In the genomic region with DNA sequence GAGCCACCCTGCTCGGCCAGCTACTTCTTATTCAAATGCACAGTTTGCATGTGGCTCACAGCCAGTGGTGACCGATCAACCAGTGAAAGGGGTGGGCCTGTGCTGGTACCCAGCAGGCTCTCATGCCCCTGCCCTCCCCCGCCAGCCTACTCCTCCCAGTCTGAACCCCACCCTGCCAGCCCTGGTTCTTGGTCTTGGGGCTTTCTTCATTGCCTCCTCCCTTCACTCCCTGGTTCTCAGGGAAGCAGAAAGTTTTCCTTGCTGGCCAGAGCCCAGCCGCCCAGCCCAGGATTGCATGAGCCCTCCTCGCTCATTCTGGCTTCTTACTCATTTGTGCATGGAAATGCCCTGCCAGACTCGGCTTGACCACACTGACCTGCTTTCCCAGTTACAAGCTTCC, we compare ENCODE assay signal across 34 cellular contexts. TPM values are rescaled to one million over a fixed set of nuclear protein-coding genes. Genes with fewer than 3 reads are reported as not detected.
DNase-seq lines count a peak whose midpoint lies in the region; ATAC-seq and TF ChIP-seq lines count a peak whose summit lies in the region.
"Had no signal": no experiment of that assay in that cellular context is flagged by ENCODE, and none has a peak within 500 bp of the region (broad histone marks: within the 10 kb centered on the region; RNA-seq: fewer than 3 reads in every experiment).

No MANE protein-coding gene starts in this region.

- WGBS in endodermal cell (ENCODE audit: insufficient coverage in 1 of 2, insufficient read length in 1 of 2), 2 experiments, result 63 to 65% methylated on average over 4 to 6 of the region's 6 CpGs

- in situ Hi-C loops in brain microvascular endothelial cell (cut with HindIII; ENCODE audit: low pct_ligation_motif_present, low sequenced_read_pairs), result no loop called here

- H3K27me3 ChIP-seq in endodermal cell (ENCODE audit: control insufficient read depth, insufficient read depth, low read length, poor library complexity, severe bottlenecking) (no peaks in the 10 kb centered on the region), upper lobe of right lung (no peaks in the 10 kb centered on the region), brain microvascular endothelial cell (replicated peaks) (no peaks in the 10 kb centered on the region)
- H3K27me3 ChIP-seq: esophagus squamous epithelium, gastrocnemius medialis, ovary, right atrium auricular region had no signal

- no peak overlapping the region for H3K4me3 Mint-ChIP-seq in endodermal cell
- H3K4me3 Mint-ChIP-seq: activated naive CD8-positive, alpha-beta T cell treated with anti-CD3 and anti-CD28 coated beads, Interleukin-2, amount 50 U/mL, for 24 hours; brain; CD4-positive, CD25-positive, alpha-beta regulatory T cell; natural killer cell; stimulated activated memory B cell treated with anti-CD40 and anti-IgM and Interleukin-4, amounts not matched to agents 10 μg/mL and 1 μg/mL and 100 μg/mL, for 72 hours; T-helper 1 cell treated with Interleukin-12 subunit alpha and Interleukin-12 subunit beta and Interleukin-4 antibody, amounts not matched to agents 30 μg/mL and 1 μg/mL, for 36 hours had no signal

- H3K27ac ChIP-seq in endodermal cell (ENCODE audit: low read depth, low read length) (no peak overlapping the region), upper lobe of right lung (no peak overlapping the region), brain microvascular endothelial cell (no peak overlapping the region)
- H3K27ac ChIP-seq: gastrocnemius medialis, ovary, right atrium auricular region, suprapubic skin had no signal

- H3K4me1 ChIP-seq in endodermal cell (ENCODE audit: control insufficient read depth, insufficient read depth, low read length) (no peaks in the 10 kb centered on the region), upper lobe of right lung (no peaks in the 10 kb centered on the region)
- H3K4me1 ChIP-seq: gastrocnemius medialis, right atrium auricular region, suprapubic skin had no signal

- intact Hi-C loops in upper lobe of right lung (cut with DNase I), result no loop called here

- H3K4me3 ChIP-seq in endodermal cell (ENCODE audit: low read length) (no peak overlapping the region), upper lobe of right lung (no peak overlapping the region), brain microvascular endothelial cell (ENCODE audit: low read depth, low read length) (no peak overlapping the region)
- H3K4me3 ChIP-seq: esophagus squamous epithelium, gastrocnemius medialis, ovary, right atrium auricular region, suprapubic skin had no signal

- no peaks in the 10 kb centered on the region for H3K9me3 Mint-ChIP-seq in endodermal cell
- H3K9me3 Mint-ChIP-seq: activated naive CD8-positive, alpha-beta T cell treated with anti-CD3 and anti-CD28 coated beads, Interleukin-2, amount 50 U/mL, for 24 hours; natural killer cell; stimulated activated memory B cell treated with anti-CD40 and anti-IgM and Interleukin-4, amounts not matched to agents 10 μg/mL and 1 μg/mL and 100 μg/mL, for 72 hours; T-helper 1 cell treated with Interleukin-12 subunit alpha and Interleukin-12 subunit beta and Interleukin-4 antibody, amounts not matched to agents 30 μg/mL and 1 μg/mL, for 36 hours had no signal

- no peak for TF ChIP-seq CTCF in endodermal cell (conservative IDR thresholded peaks at IDR 0.05)
- no peak for TF ChIP-seq CTCF in upper lobe of right lung (IDR thresholded peaks at IDR 0.05)
- TF ChIP-seq CTCF in brain microvascular endothelial cell (IDR thresholded peaks at IDR 0.05; ENCODE audit: low read depth, low read length, missing control alignments), result no peak

- peak; percentile 75 for DNase-seq in endodermal cell
- DNase-seq in left kidney (ENCODE audit: low read depth, low spot score), result peak; percentile 58
- DNase-seq in upper lobe of right lung, result peak; percentile 57
- DNase-seq in midbrain (lab: John Stamatoyannopoulos, UW), result no peak
- DNase-seq in brain microvascular endothelial cell, result no peak
- DNase-seq in NCI-H524 treated with DMSO at 0.1 percent for 48 hours (lab: John Stamatoyannopoulos, UW), result no peak
- DNase-seq: activated gamma-delta T cell treated with Interleukin-2 at 50 U/mL for 16 hours; activated naive CD8-positive, alpha-beta T cell treated with anti-CD3 and anti-CD28 coated beads, Interleukin-2, amount 50 U/mL, for 24 hours; activated T-cell treated with anti-CD3 and anti-CD28 coated beads, Interleukin-2, amount 50 U/mL, for 1 hour; CD4-positive, CD25-positive, alpha-beta regulatory T cell; DMS 273 treated with DMSO at 0.1 percent for 48 hours; effector CD8-positive, alpha-beta T cell; esophagus squamous epithelium; gastrocnemius medialis; hypothalamus; KBM-7; MM.1S; natural killer cell; NCI-H146; NCI-H2171; NCI-H524; ovary; stimulated activated CD4-positive, alpha-beta T cell treated with anti-CD3 and anti-CD28 coated beads, Interleukin-4, amount 100 ng/mL, for 1 hour had no signal

- TF ChIP-seq RAD21 in Ishikawa (IDR thresholded peaks at IDR 0.05; ENCODE audit: low read depth), result no peak

- peaks cover 5% of the 10 kb centered on the region for H3K27me3 Mint-ChIP-seq in endodermal cell (ENCODE audit: insufficient read depth)
- H3K27me3 Mint-ChIP-seq: CD4-positive, CD25-positive, alpha-beta regulatory T cell had no signal

- H3K4me1 Mint-ChIP-seq in endodermal cell, result peaks cover 13% of the 10 kb centered on the region
- H3K4me1 Mint-ChIP-seq: activated naive CD8-positive, alpha-beta T cell treated with anti-CD3 and anti-CD28 coated beads, Interleukin-2, amount 50 U/mL, for 24 hours; brain; CD4-positive, CD25-positive, alpha-beta regulatory T cell; natural killer cell; stimulated activated memory B cell treated with anti-CD40 and anti-IgM and Interleukin-4, amounts not matched to agents 10 μg/mL and 1 μg/mL and 100 μg/mL, for 72 hours had no signal

- H3K9me3 ChIP-seq in endodermal cell (ENCODE audit: control insufficient read depth, low read length) (no peaks in the 10 kb centered on the region), upper lobe of right lung (no peaks in the 10 kb centered on the region)
- H3K9me3 ChIP-seq: esophagus squamous epithelium, gastrocnemius medialis, ovary, right atrium auricular region, suprapubic skin had no signal

- no peaks in the 10 kb centered on the region for H3K36me3 ChIP-seq in endodermal cell (ENCODE audit: control insufficient read depth, insufficient read depth, low read length)
- no peaks in the 10 kb centered on the region for H3K36me3 ChIP-seq in upper lobe of right lung
- no peaks in the 10 kb centered on the region for H3K36me3 ChIP-seq in brain microvascular endothelial cell (replicated peaks)
- H3K36me3 ChIP-seq: esophagus squamous epithelium, gastrocnemius medialis, ovary, right atrium auricular region, suprapubic skin had no signal

- peak; percentile 24 for ATAC-seq in upper lobe of right lung
- ATAC-seq: activated naive CD8-positive, alpha-beta T cell treated with anti-CD3 and anti-CD28 coated beads, Interleukin-2, amount 50 U/mL, for 24 hours; gastrocnemius medialis; natural killer cell; stimulated activated memory B cell treated with anti-CD40 and anti-IgM and Interleukin-4, amounts not matched to agents 10 μg/mL and 1 μg/mL and 100 μg/mL, for 72 hours had no signal

- H3K9ac ChIP-seq in endodermal cell (ENCODE audit: extremely low read depth, low read length, poor library complexity, severe bottlenecking), result no peak overlapping the region

- H3K36me3 Mint-ChIP-seq in endodermal cell (ENCODE audit: low read depth), result no peaks in the 10 kb centered on the region
- H3K36me3 Mint-ChIP-seq: brain; CD4-positive, CD25-positive, alpha-beta regulatory T cell; natural killer cell; stimulated activated memory B cell treated with anti-CD40 and anti-IgM and Interleukin-4, amounts not matched to agents 10 μg/mL and 1 μg/mL and 100 μg/mL, for 72 hours had no signal

- H3K27ac Mint-ChIP-seq in endodermal cell, result no peak overlapping the region
- H3K27ac Mint-ChIP-seq: activated naive CD8-positive, alpha-beta T cell treated with anti-CD3 and anti-CD28 coated beads, Interleukin-2, amount 50 U/mL, for 24 hours; brain; CD4-positive, CD25-positive, alpha-beta regulatory T cell; natural killer cell; stimulated activated memory B cell treated with anti-CD40 and anti-IgM and Interleukin-4, amounts not matched to agents 10 μg/mL and 1 μg/mL and 100 μg/mL, for 72 hours; T-helper 1 cell treated with Interleukin-12 subunit alpha and Interleukin-12 subunit beta and Interleukin-4 antibody, amounts not matched to agents 30 μg/mL and 1 μg/mL, for 36 hours had no signal

- peak; percentile 71; the same call in 1 of the 2 replicates for TF ChIP-seq EP300 in Ishikawa (IDR thresholded peaks at IDR 0.05; ENCODE audit: borderline replicate concordance)

TF ChIP-seq in Ishikawa, 13 proteins besides CTCF, POLR2A, EP300 and RAD21:
- TF ChIP-seq, protein P1, sequence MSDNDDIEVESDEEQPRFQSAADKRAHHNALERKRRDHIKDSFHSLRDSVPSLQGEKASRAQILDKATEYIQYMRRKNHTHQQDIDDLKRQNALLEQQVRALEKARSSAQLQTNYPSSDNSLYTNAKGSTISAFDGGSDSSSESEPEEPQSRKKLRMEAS (IDR thresholded peaks at IDR 0.05), result peak; percentile 52; the same call in 1 of the 2 replicates
- TF ChIP-seq NFIC (IDR thresholded peaks at IDR 0.05) (peak; percentile 72), CEBPB (IDR thresholded peaks at IDR 0.05) (no peak), TCF12 (IDR thresholded peaks at IDR 0.05; ENCODE audit: low read depth) (peak; percentile 62; the same call in 1 of the 2 replicates)

RNA-seq across cellular contexts. Expression of a gene that starts 40.8 kb away (rescaled TPM):
- total RNA-seq in endodermal cell (under 1 TPM in 1 of 2 donors, not detected in 1; 0.37 TPM), upper lobe of right lung (3.7 TPM)
- polyA plus RNA-seq in endodermal cell (2013, experiment 1 of 2), result 0.14 TPM
- not detected for polyA plus RNA-seq in endodermal cell (2013, experiment 2 of 2)
- total RNA-seq: CD4-positive, CD25-positive, alpha-beta regulatory T cell; G401; gastrocnemius medialis; HT1080; RPMI7951; SK-MEL-5; suprapubic skin had no signal
- polyA plus RNA-seq: CD4-positive, CD25-positive, alpha-beta regulatory T cell; keratinocyte had no signal

RNA-seq across cellular contexts. Expression of a gene that starts 44.1 kb away (rescaled TPM):
- 10 to 100 TPM; 29.8 to 32.2 TPM for total RNA-seq in endodermal cell
- 11.1 TPM for polyA plus RNA-seq in endodermal cell (2013, experiment 1 of 2)
- polyA plus RNA-seq in endodermal cell (2013, experiment 2 of 2), result 11.0 TPM
- total RNA-seq in upper lobe of right lung, result 10.0 TPM
- total RNA-seq: G401, HT1080 had no signal
- polyA plus RNA-seq: keratinocyte had no signal

RNA-seq across cellular contexts. Expression of a gene that starts 49.1 kb away (rescaled TPM):
- total RNA-seq in endodermal cell (not detected), upper lobe of right lung (not detected)
- polyA plus RNA-seq in endodermal cell (2013, experiment 1 of 2), result not detected
- polyA plus RNA-seq in endodermal cell (2013, experiment 2 of 2), result not detected
- total RNA-seq: CD4-positive, CD25-positive, alpha-beta regulatory T cell; esophagus squamous epithelium; G401; gastrocnemius medialis; HT1080; natural killer cell; ovary; right atrium auricular region; RPMI7951; SK-MEL-5; suprapubic skin had no signal
- polyA plus RNA-seq: CD4-positive, CD25-positive, alpha-beta regulatory T cell; keratinocyte; ovary had no signal

Comparison
In these comparisons a context has a peak if more than half of its experiments do, and no peak if none do; other contexts are left out.
1. DNase-seq: peak in endodermal cell (single experiment), left kidney (single experiment) and upper lobe of right lung (single experiment); none in midbrain (single experiment), brain microvascular endothelial cell (single experiment) and NCI-H524 treated with DMSO at 0.1 percent for 48 hours (single experiment).